13 cellular contexts compared by ENCODE assay signal in genomic region chr2:85873679-85874078, GRCh38. TPM values are rescaled to one million over a fixed set of nuclear protein-coding genes. Genes with fewer than 3 reads are reported as not detected.
DNase-seq lines count a peak whose midpoint lies in the region; ATAC-seq, FAIRE-seq and TF ChIP-seq lines count a peak whose summit lies in the region.
"Had no signal": no experiment of that assay in that cellular context is flagged by ENCODE, and none has a peak within 500 bp of the region (broad histone marks: within the 10 kb centered on the region; RNA-seq: fewer than 3 reads in every experiment).

No MANE protein-coding gene starts in this region.

- H4K20me1 ChIP-seq in Karpas-422 (ENCODE audit: insufficient read depth, low read depth, low read length) = no peaks in the 10 kb centered on the region

- no peak for TF ChIP-seq EP300 in gastroesophageal sphincter (IDR thresholded peaks at IDR 0.05)

- H3K27ac ChIP-seq in cardiac muscle cell (no peak overlapping the region), Karpas-422 (ENCODE audit: low read length) (no peak overlapping the region), gastroesophageal sphincter (no peak overlapping the region)
- H3K27ac ChIP-seq: body of pancreas had no signal

- intact Hi-C loops in left cardiac atrium (cut with DNase I) = no loop called here

- peak overlapping the region; percentile 74 for H3K27ac Mint-ChIP-seq in stimulated activated effector memory CD8-positive, alpha-beta T cell treated with anti-CD3 and anti-CD28 coated beads, Interleukin-12 subunit alpha, Interleukin-12 subunit beta, amount 100 ng/mL, for 72 hours

- H3K4me3 ChIP-seq in cardiac muscle cell = no peak overlapping the region
- no peak overlapping the region for H3K4me3 ChIP-seq in Karpas-422 (ENCODE audit: low read length)
- no peak overlapping the region for H3K4me3 ChIP-seq in choroid plexus epithelial cell (ENCODE audit: low read depth, low read length)
- H3K4me3 ChIP-seq in gastroesophageal sphincter = no peak overlapping the region
- H3K4me3 ChIP-seq: body of pancreas had no signal

- H3K9me3 Mint-ChIP-seq in stimulated activated effector memory CD8-positive, alpha-beta T cell treated with anti-CD3 and anti-CD28 coated beads, Interleukin-12 subunit alpha, Interleukin-12 subunit beta, amount 100 ng/mL, for 72 hours = no peaks in the 10 kb centered on the region

- DNase-seq in cardiac muscle cell (ENCODE audit: low read depth in 1 of 2, low spot score in 1 of 2) = no peak
- no peak for DNase-seq in left cardiac atrium
- DNase-seq in Karpas-422 = peak; percentile 62
- DNase-seq in choroid plexus epithelial cell (ENCODE audit: low read depth) = no peak
- no peak for DNase-seq in stimulated activated effector memory CD8-positive, alpha-beta T cell treated with anti-CD3 and anti-CD28 coated beads, Interleukin-12 subunit alpha, Interleukin-12 subunit beta, amount 100 ng/mL, for 72 hours (ENCODE audit: low spot score in 2 of 2)
- no peak for DNase-seq in NCI-H2227 (lab: John Stamatoyannopoulos, UW; ENCODE audit: unreplicated experiment)
- no peak for DNase-seq in RCC 7860 (ENCODE audit: low spot score)
- DNase-seq: body of pancreas, KG1, left ventricle myocardium superior, NCI-H526, T-helper 1 cell had no signal

- peaks cover 7% of the 10 kb centered on the region for H3K4me1 ChIP-seq in cardiac muscle cell (ENCODE audit: low read depth)
- H3K4me1 ChIP-seq in Karpas-422 (ENCODE audit: low read length) = no peaks in the 10 kb centered on the region
- H3K4me1 ChIP-seq in gastroesophageal sphincter = peaks cover 0 to 6% (median 3%) of the 10 kb centered on the region in 3 donors

- peaks cover 54% of the 10 kb centered on the region for H3K4me1 Mint-ChIP-seq in stimulated activated effector memory CD8-positive, alpha-beta T cell treated with anti-CD3 and anti-CD28 coated beads, Interleukin-12 subunit alpha, Interleukin-12 subunit beta, amount 100 ng/mL, for 72 hours

- H3K27me3 ChIP-seq in cardiac muscle cell (no peaks in the 10 kb centered on the region), Karpas-422 (ENCODE audit: low read length) (no peaks in the 10 kb centered on the region), gastroesophageal sphincter (no peaks in the 10 kb centered on the region)
- H3K27me3 ChIP-seq: body of pancreas had no signal

- H3K79me2 ChIP-seq in Karpas-422 (ENCODE audit: low read length) = no peaks in the 10 kb centered on the region

- no peak overlapping the region for H3K9ac ChIP-seq in Karpas-422 (ENCODE audit: low read length)

- no peak overlapping the region for H3K4me3 Mint-ChIP-seq in stimulated activated effector memory CD8-positive, alpha-beta T cell treated with anti-CD3 and anti-CD28 coated beads, Interleukin-12 subunit alpha, Interleukin-12 subunit beta, amount 100 ng/mL, for 72 hours

- no peak for TF ChIP-seq POLR2A in gastroesophageal sphincter (IDR thresholded peaks at IDR 0.05)

- 91 to 92% methylated on average over 3 to 4 of the region's 4 CpGs for WGBS in gastroesophageal sphincter (ENCODE audit: low coverage in 1 of 2), 2 donors

- no peak for FAIRE-seq in RCC 7860 (lab: Jason Lieb, UNC)

- no peak overlapping the region for H3K4me2 ChIP-seq in Karpas-422 (ENCODE audit: low read depth, low read length, poor library complexity, severe bottlenecking)

- TF ChIP-seq CTCF in cardiac muscle cell (IDR thresholded peaks at IDR 0.05; ENCODE audit: low read depth, low read length) (peak; percentile 34), choroid plexus epithelial cell (conservative IDR thresholded peaks at IDR 0.05; ENCODE audit: low read depth, low read length) (peak; percentile 60), gastroesophageal sphincter (IDR thresholded peaks at IDR 0.05) (no peak)

- no peaks in the 10 kb centered on the region for H3K9me3 ChIP-seq in cardiac muscle cell (ENCODE audit: low read depth)
- H3K9me3 ChIP-seq in Karpas-422 (ENCODE audit: low read length) = no peaks in the 10 kb centered on the region
- no peaks in the 10 kb centered on the region for H3K9me3 ChIP-seq in gastroesophageal sphincter
- H3K9me3 ChIP-seq: body of pancreas had no signal

- no peaks in the 10 kb centered on the region for H3K36me3 ChIP-seq in cardiac muscle cell
- H3K36me3 ChIP-seq in Karpas-422 (ENCODE audit: insufficient read depth, low read length) = no peaks in the 10 kb centered on the region
- no peaks in the 10 kb centered on the region for H3K36me3 ChIP-seq in gastroesophageal sphincter

- no peaks in the 10 kb centered on the region for H3K9me2 ChIP-seq in Karpas-422 (replicated peaks; ENCODE audit: insufficient read depth, low read length)

- ATAC-seq in left cardiac atrium (no peak), gastroesophageal sphincter (no peak)
- no peak for ATAC-seq in stimulated activated effector memory CD8-positive, alpha-beta T cell treated with anti-CD3 and anti-CD28 coated beads, Interleukin-12 subunit alpha, Interleukin-12 subunit beta, amount 100 ng/mL, for 72 hours
- ATAC-seq: body of pancreas, left ventricle myocardium superior had no signal

- no peak overlapping the region for H2AFZ ChIP-seq in Karpas-422 (ENCODE audit: low read length)

- H3K36me3 Mint-ChIP-seq in stimulated activated effector memory CD8-positive, alpha-beta T cell treated with anti-CD3 and anti-CD28 coated beads, Interleukin-12 subunit alpha, Interleukin-12 subunit beta, amount 100 ng/mL, for 72 hours = no peaks in the 10 kb centered on the region

RNA-seq across cellular contexts. Expression of gene ST3GAL5, which starts 15.1 kb away (rescaled TPM):
- total RNA-seq in cardiac muscle cell (8.1 and 12.5 TPM in 2 replicates), left cardiac atrium (10 to 100 TPM; 10.6 to 12.5 TPM), gastroesophageal sphincter (10 to 100 TPM; 15.2 to 55.9 (median 22.7) TPM)
- 5.7 and 11.9 TPM in 2 replicates for polyA plus RNA-seq in cardiac muscle cell
- 3.8 and 5.0 TPM in 2 replicates for total RNA-seq in Karpas-422 (2014; rRNA removed; shearing (Covaris generic); ENCODE audit: low replicate concordance)

Comparison
In these comparisons a context has a peak if more than half of its experiments do, and no peak if none do; other contexts are left out.
1. CTCF ChIP-seq: peak in cardiac muscle cell (single experiment) and choroid plexus epithelial cell (single experiment); none in gastroesophageal sphincter (0 of 4).